In the genomic region with DNA sequence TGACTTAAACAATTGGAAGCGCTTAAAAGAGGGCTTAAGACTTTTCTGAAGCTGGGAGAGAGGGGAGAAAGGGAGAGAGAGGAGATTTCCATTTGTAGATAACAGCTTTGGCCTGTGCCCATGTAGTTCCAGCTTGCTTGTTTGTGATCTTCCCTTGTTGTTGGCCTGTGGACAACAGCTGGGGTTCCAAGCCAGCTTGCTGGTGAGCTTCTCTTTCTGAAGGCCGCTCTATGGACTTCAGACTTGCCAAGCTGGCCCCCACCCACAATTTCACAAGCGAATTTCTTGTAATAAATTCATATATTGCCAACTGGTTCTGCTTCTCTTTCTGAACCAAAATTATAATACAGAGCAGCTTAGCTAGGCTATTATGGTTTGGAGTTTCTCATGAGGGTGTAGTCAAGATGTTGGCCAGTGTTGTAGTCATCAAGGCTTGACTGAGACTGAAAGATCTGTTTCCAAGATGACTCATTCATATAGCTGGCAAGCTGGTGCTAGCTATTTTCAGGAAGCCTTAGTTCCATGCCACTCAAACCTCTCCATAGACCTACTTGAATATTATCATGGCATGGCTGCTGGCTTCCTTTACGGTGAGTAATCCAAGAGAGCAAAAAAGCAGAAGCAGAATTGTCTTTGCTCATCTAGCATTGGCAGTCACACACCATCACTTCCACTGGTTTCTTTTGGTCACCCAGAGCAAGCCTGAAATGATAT, we compare ENCODE assay signal across 1 cellular context.
TF ChIP-seq lines count a peak whose summit lies in the region.

No MANE protein-coding gene starts in this region.

TF ChIP-seq in IMR-90, 13 proteins besides CTCF, POLR2A, EP300 and RAD21 (continued from another document):
- TF ChIP-seq, protein P1, sequence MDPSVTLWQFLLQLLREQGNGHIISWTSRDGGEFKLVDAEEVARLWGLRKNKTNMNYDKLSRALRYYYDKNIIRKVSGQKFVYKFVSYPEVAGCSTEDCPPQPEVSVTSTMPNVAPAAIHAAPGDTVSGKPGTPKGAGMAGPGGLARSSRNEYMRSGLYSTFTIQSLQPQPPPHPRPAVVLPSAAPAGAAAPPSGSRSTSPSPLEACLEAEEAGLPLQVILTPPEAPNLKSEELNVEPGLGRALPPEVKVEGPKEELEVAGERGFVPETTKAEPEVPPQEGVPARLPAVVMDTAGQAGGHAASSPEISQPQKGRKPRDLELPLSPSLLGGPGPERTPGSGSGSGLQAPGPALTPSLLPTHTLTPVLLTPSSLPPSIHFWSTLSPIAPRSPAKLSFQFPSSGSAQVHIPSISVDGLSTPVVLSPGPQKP (IDR thresholded peaks at IDR 0.05; ENCODE audit: borderline replicate concordance, low read depth, low read length), result no peak
- TF ChIP-seq NFE2L2 (IDR thresholded peaks at IDR 0.05; ENCODE audit: low read depth, low read length), result no peak
- TF ChIP-seq SMC3 (IDR thresholded peaks at IDR 0.05; ENCODE audit: low read depth, low read length), result no peak
- no peak for TF ChIP-seq RCOR1 (IDR thresholded peaks at IDR 0.05; ENCODE audit: insufficient replicate concordance, low read length)
- no peak for TF ChIP-seq RFX5 (IDR thresholded peaks at IDR 0.05; ENCODE audit: low read depth, low read length)
- no peak for TF ChIP-seq FOS (IDR thresholded peaks at IDR 0.05; ENCODE audit: low read depth, low read length)
- TF ChIP-seq CHD1 (IDR thresholded peaks at IDR 0.05; ENCODE audit: low read depth, low read length), result no peak
- no peak for TF ChIP-seq BHLHE40 (IDR thresholded peaks at IDR 0.05; ENCODE audit: low read depth, low read length)
- no peak for TF ChIP-seq MXI1 (IDR thresholded peaks at IDR 0.05; ENCODE audit: borderline replicate concordance, low read depth, low read length)
- TF ChIP-seq MAZ (IDR thresholded peaks at IDR 0.05; ENCODE audit: borderline replicate concordance, low read depth, low read length), result no peak
- no peak for TF ChIP-seq MAFK (IDR thresholded peaks at IDR 0.05; ENCODE audit: low read depth, low read length)
